Comparison of ENCODE assay signal across 22 cellular contexts in genomic region chr13:85166891-85167290, GRCh38.
DNase-seq lines count a peak whose midpoint lies in the region; ATAC-seq and TF ChIP-seq lines count a peak whose summit lies in the region.
"Had no signal": no experiment of that assay in that cellular context is flagged by ENCODE, and none has a peak within 500 bp of the region (broad histone marks: within the 10 kb centered on the region; RNA-seq: fewer than 3 reads in every experiment).

No MANE protein-coding gene starts in this region.

- no peak overlapping the region for H2AFZ ChIP-seq in mesenchymal stem cell (ENCODE audit: low read depth, low read length)
- H2AFZ ChIP-seq in GM23338, result no peak overlapping the region
- H2AFZ ChIP-seq: GM23248 had no signal

- no peak overlapping the region for H2BK15ac ChIP-seq in mesenchymal stem cell (ENCODE audit: low read depth, poor library complexity, severe bottlenecking)

- no peak overlapping the region for H4K91ac ChIP-seq in mesenchymal stem cell (ENCODE audit: low read length)

- H3K27ac ChIP-seq in mesenchymal stem cell (ENCODE audit: low read length, poor library complexity, severe bottlenecking) (no peak overlapping the region), heart right ventricle (no peak overlapping the region), GM23338 (ENCODE audit: low read depth) (no peak overlapping the region)
- H3K27ac ChIP-seq: 22Rv1, BLaER1, C4-2B, GM23248 had no signal

- peaks cover 19% of the 10 kb centered on the region for H3K36me3 Mint-ChIP-seq in GM23338 (ENCODE audit: low read depth)
- H3K36me3 Mint-ChIP-seq: CD4-positive, CD25-positive, alpha-beta regulatory T cell; CD8-positive, alpha-beta T cell had no signal

- H3K36me3 ChIP-seq in mesenchymal stem cell (ENCODE audit: control insufficient read depth in 1 of 2, insufficient read depth in 2 of 2, low read depth in 1 of 2, low read length in 2 of 2) (no peaks in the 10 kb centered on the region), heart right ventricle (no peaks in the 10 kb centered on the region), GM23338 (ENCODE audit: insufficient read depth) (no peaks in the 10 kb centered on the region)
- H3K36me3 ChIP-seq: BLaER1, HAP-1 had no signal

- in situ Hi-C loops in astrocyte of the cerebellum (cut with HindIII; ENCODE audit: low sequenced_read_pairs), result no loop called here

- H3K4me3 ChIP-seq in astrocyte of the cerebellum (ENCODE audit: low read depth, low read length), result no peak overlapping the region
- no peak overlapping the region for H3K4me3 ChIP-seq in mesenchymal stem cell (ENCODE audit: insufficient read depth in 1 of 2, low read depth in 1 of 2, low read length in 2 of 2)
- no peak overlapping the region for H3K4me3 ChIP-seq in heart right ventricle
- H3K4me3 ChIP-seq in GM23338, result no peak overlapping the region
- H3K4me3 ChIP-seq: BLaER1, GM12878, GM23248, HAP-1 had no signal

- H3K4ac ChIP-seq in mesenchymal stem cell (ENCODE audit: low read depth in 1 of 2, low read length in 2 of 2), result no peak overlapping the region

- H2BK120ac ChIP-seq in mesenchymal stem cell (ENCODE audit: low read depth, low read length), result no peak overlapping the region

- no peak overlapping the region for H3K4me2 ChIP-seq in mesenchymal stem cell (ENCODE audit: low read length, poor library complexity, severe bottlenecking)
- no peak overlapping the region for H3K4me2 ChIP-seq in GM23338
- H3K4me2 ChIP-seq: BLaER1 had no signal

- DNase-seq in H4 (ENCODE audit: low spot score) (peak; percentile 3), astrocyte of the cerebellum (ENCODE audit: low read depth) (peak; percentile 1), fibroblast of gingiva (ENCODE audit: low read depth) (peak; percentile 38), mesenchymal stem cell (peak; percentile 5), heart right ventricle (no peak), GM23338 (ENCODE audit: low spot score) (no peak), Right ventricle myocardium inferior (ENCODE audit: missing footprints) (no peak), NCI-H1694 treated with DMSO at 0.1 percent for 48 hours (lab: John Stamatoyannopoulos, UW) (no peak)
- DNase-seq: CD4-positive, CD25-positive, alpha-beta regulatory T cell; CD8-positive, alpha-beta T cell; DMS 273 treated with DMSO at 0.1 percent for 48 hours; DMS79; EL; GDM1; GM23248; HFFc6 had no signal

- TF ChIP-seq CTCF in astrocyte of the cerebellum (IDR thresholded peaks at IDR 0.05; ENCODE audit: low read depth, low read length, missing control alignments) (no peak), heart right ventricle (IDR thresholded peaks at IDR 0.05) (no peak), GM23338 (conservative IDR thresholded peaks at IDR 0.05; ENCODE audit: low read depth in 2 of 2) (no peak)

- no peaks in the 10 kb centered on the region for H3K4me1 ChIP-seq in mesenchymal stem cell (ENCODE audit: control insufficient read depth, insufficient read depth, low read depth, low read length)
- no peaks in the 10 kb centered on the region for H3K4me1 ChIP-seq in heart right ventricle
- no peaks in the 10 kb centered on the region for H3K4me1 ChIP-seq in GM23338 (ENCODE audit: insufficient read depth)
- H3K4me1 ChIP-seq: BLaER1, HAP-1 had no signal

- H2BK5ac ChIP-seq in mesenchymal stem cell (ENCODE audit: low read depth, low read length, poor library complexity, severe bottlenecking), result no peak overlapping the region

- H3K9me2 ChIP-seq in GM23338 (ENCODE audit: insufficient read depth), result no peaks in the 10 kb centered on the region

- ATAC-seq in heart right ventricle (no peak), GM23338 (no peak), Right ventricle myocardium inferior (no peak)
- ATAC-seq: CD8-positive, alpha-beta T cell; GM12878 had no signal

- H2BK12ac ChIP-seq in mesenchymal stem cell (ENCODE audit: low read length in 2 of 2), result no peak overlapping the region

- H3F3A ChIP-seq in GM23338 (replicated peaks; ENCODE audit: low read depth), result no peaks in the 10 kb centered on the region

- no peaks in the 10 kb centered on the region for H3K79me1 ChIP-seq in mesenchymal stem cell (replicated peaks; ENCODE audit: low read length, poor library complexity, severe bottlenecking)

- intact Hi-C loops in heart right ventricle (cut with DNase I), result no loop called here
- intact Hi-C loops in Right ventricle myocardium inferior (cut with DNase I), result no loop called here

- H3K79me2 ChIP-seq in GM23338 (replicated peaks; ENCODE audit: insufficient read depth), result no peaks in the 10 kb centered on the region

- 100% methylated on average over 1 of the region's 1 CpG for WGBS in mesenchymal stem cell
- 49 to 58% methylated on average over 1 of the region's 1 CpG for WGBS in heart right ventricle, 2 donors

- peaks cover 3% of the 10 kb centered on the region for H3K27me3 Mint-ChIP-seq in GM23338 (ENCODE audit: insufficient read depth, low read depth, poor library complexity)
- H3K27me3 Mint-ChIP-seq: B cell; CD4-positive, CD25-positive, alpha-beta regulatory T cell had no signal

- no peak overlapping the region for H3K27ac Mint-ChIP-seq in GM23338
- H3K27ac Mint-ChIP-seq: B cell; CD4-positive, CD25-positive, alpha-beta regulatory T cell; CD8-positive, alpha-beta T cell; HFFc6 had no signal

- H3K9me3 ChIP-seq in mesenchymal stem cell (ENCODE audit: control insufficient read depth, low read length) (peaks cover 6% of the 10 kb centered on the region), heart right ventricle (peaks cover 0 to 13% (median 0%) of the 10 kb centered on the region in 11 donors)
- H3K9me3 ChIP-seq: HAP-1 had no signal

- H3K14ac ChIP-seq in mesenchymal stem cell (ENCODE audit: low read length in 2 of 2), result no peak overlapping the region

- no peaks in the 10 kb centered on the region for H3K27me3 ChIP-seq in mesenchymal stem cell (ENCODE audit: control insufficient read depth in 1 of 2, insufficient read depth in 1 of 2, low read length in 2 of 2)
- H3K27me3 ChIP-seq in heart right ventricle, result no peaks in the 10 kb centered on the region
- H3K27me3 ChIP-seq in GM23338 (ENCODE audit: insufficient read depth), result no peaks in the 10 kb centered on the region
- H3K27me3 ChIP-seq: BLaER1 had no signal

- H2AK5ac ChIP-seq in mesenchymal stem cell (ENCODE audit: low read length, severe bottlenecking), result no peak overlapping the region

- peaks cover 19% of the 10 kb centered on the region for H3K9me3 Mint-ChIP-seq in GM23338
- H3K9me3 Mint-ChIP-seq: HFFc6 had no signal

- no peak overlapping the region for H3K18ac ChIP-seq in mesenchymal stem cell (ENCODE audit: low read depth in 1 of 2, low read length in 2 of 2)

- no peak overlapping the region for H3K9ac ChIP-seq in mesenchymal stem cell (ENCODE audit: low read length)
- H3K9ac ChIP-seq: BLaER1, GM23248 had no signal

- H3K4me3 Mint-ChIP-seq in GM23338, result no peak overlapping the region
- H3K4me3 Mint-ChIP-seq: B cell; CD8-positive, alpha-beta T cell; HFFc6 had no signal

- no peak overlapping the region for H3K23ac ChIP-seq in mesenchymal stem cell (ENCODE audit: low read length in 2 of 2)

- H4K20me1 ChIP-seq in GM23338 (replicated peaks; ENCODE audit: insufficient read depth), result no peaks in the 10 kb centered on the region
- H4K20me1 ChIP-seq: BLaER1 had no signal

- no peak overlapping the region for H4K8ac ChIP-seq in mesenchymal stem cell (ENCODE audit: low read length)

- H3K4me1 Mint-ChIP-seq in GM23338, result no peaks in the 10 kb centered on the region; the same call in 2 of the 3 replicates
- H3K4me1 Mint-ChIP-seq: B cell; CD4-positive, CD25-positive, alpha-beta regulatory T cell had no signal

TF ChIP-seq in GM23338, 12 proteins besides CTCF, POLR2A, EP300 and RAD21 (continues in another document):
- no peak for TF ChIP-seq STAT1 (IDR thresholded peaks at IDR 0.05; ENCODE audit: unreplicated experiment)

Comparison
In these comparisons a context has a peak if more than half of its experiments do, and no peak if none do; other contexts are left out.
1. DNase-seq: peak in H4 (single experiment), astrocyte of the cerebellum (single experiment), fibroblast of gingiva (single experiment) and mesenchymal stem cell (single experiment); none in heart right ventricle (0 of 2), GM23338 (single experiment), Right ventricle myocardium inferior (single experiment) and NCI-H1694 treated with DMSO at 0.1 percent for 48 hours (single experiment).